ENCODE assay signal across 9 cellular contexts in genomic region chrX:41449615-41450014, GRCh38. TPM values are rescaled to one million over a fixed set of nuclear protein-coding genes. Genes with fewer than 3 reads are reported as not detected.
DNase-seq lines count a peak whose midpoint lies in the region; ATAC-seq and TF ChIP-seq lines count a peak whose summit lies in the region.
"Had no signal": no experiment of that assay in that cellular context is flagged by ENCODE, and none has a peak within 500 bp of the region (broad histone marks: within the 10 kb centered on the region; RNA-seq: fewer than 3 reads in every experiment).

No MANE protein-coding gene starts in this region.

- DNase-seq in A172 (ENCODE audit: low spot score) = peak; percentile 17
- peak; percentile 74 for DNase-seq in OCI-M1 (lab: John Stamatoyannopoulos, UW)
- DNase-seq in fibroblast of the aortic adventitia (ENCODE audit: low read depth) = peak; percentile 40
- peak; percentile 56 for DNase-seq in superior temporal gyrus (ENCODE audit: extremely low spot score)
- DNase-seq in NCI-H446 (lab: John Stamatoyannopoulos, UW) = no peak
- DNase-seq in mesenteric fat pad (ENCODE audit: low spot score) = no peak

- ATAC-seq in GM19395 (IDR thresholded peaks at IDR 0.05; ENCODE audit: unreplicated experiment) = peak; percentile 55
- no peak for ATAC-seq in HG03097 (IDR thresholded peaks at IDR 0.05; ENCODE audit: low FRiP score, unreplicated experiment)

- no peak for TF ChIP-seq CTCF in fibroblast of the aortic adventitia (IDR thresholded peaks at IDR 0.05; ENCODE audit: insufficient read depth, low read length)

- no peak overlapping the region for H3K4me3 ChIP-seq in fibroblast of the aortic adventitia (ENCODE audit: low read depth, low read length)
- H3K4me3 ChIP-seq: skin epidermis had no signal

RNA-seq across cellular contexts. Expression of gene NYX, which starts 2.5 kb away (rescaled TPM):
- total RNA-seq in A172 (2014; rRNA removed; shearing (Covaris generic)) = 0.17 TPM in 1 of 2 replicates, not detected in the other
- not detected in 2 replicates for total RNA-seq in fibroblast of the aortic adventitia (ENCODE audit: low replicate concordance)
- total RNA-seq in mesenteric fat pad = not detected

Comparison
In these comparisons a context has a peak if more than half of its experiments do, and no peak if none do; other contexts are left out.
1. DNase-seq: peak in A172 (single experiment), OCI-M1 (single experiment), fibroblast of the aortic adventitia (single experiment) and superior temporal gyrus (single experiment); none in NCI-H446 (0 of 2) and mesenteric fat pad (single experiment).